ENCODE assay signal across 13 cellular contexts in genomic region chr7:121286742-121287699, GRCh38. TPM values are rescaled to one million over a fixed set of nuclear protein-coding genes. Genes with fewer than 3 reads are reported as not detected.
A peak's percentile ranks its signal among the peaks of the same experiment; 100 is the strongest.
DNase-seq lines count a peak whose midpoint lies in the region; ATAC-seq and TF ChIP-seq lines count a peak whose summit lies in the region.
"Had no signal": no experiment of that assay in that cellular context is flagged by ENCODE, and none has a peak within 500 bp of the region (broad histone marks: within the 10 kb centered on the region; RNA-seq: fewer than 3 reads in every experiment).

No MANE protein-coding gene starts in this region.

- H3K27ac ChIP-seq in HCT116 (ENCODE audit: low read depth, low read length) = peak overlapping the region; percentile 36; the same call in 1 of the 2 replicates

- H3K4me2 ChIP-seq in HCT116 (ENCODE audit: low read length) = peak overlapping the region; percentile 40

- H3K9ac ChIP-seq in HCT116 (ENCODE audit: low read length) = no peak overlapping the region

- ATAC-seq in HCT116 (peak; percentile 57), T-helper 17 cell (peak; percentile 20), WTC11 (no peak)
- ATAC-seq: natural killer cell treated with Interleukin-12 subunit alpha and Interleukin-12 subunit beta and Interleukin-15 and Interleukin-18, amount 100 ng/mL, for 72 hours had no signal

- H3K9me3 Mint-ChIP-seq in activated CD4-positive, alpha-beta memory T cell treated with anti-CD3 and anti-CD28 coated beads for 36 hours = peaks cover 26% of the 10 kb centered on the region
- peaks cover 43% of the 10 kb centered on the region for H3K9me3 Mint-ChIP-seq in WTC11

- H4K20me1 ChIP-seq in HCT116 (ENCODE audit: insufficient read depth) = no peaks in the 10 kb centered on the region

- no peaks in the 10 kb centered on the region for H3K9me2 ChIP-seq in HCT116 (ENCODE audit: insufficient read depth)

- CTCF ChIA-PET in HCT116 (lab: Charles Lee) (no interaction called here), WTC11 (lab: Charles Lee) (no interaction called here)
- CTCF ChIA-PET in activated CD4-positive, alpha-beta memory T cell treated with anti-CD3 and anti-CD28 coated beads for 36 hours (lab: Charles Lee) = no interaction called here

- TF ChIP-seq POLR2A in HCT116 (IDR thresholded peaks at IDR 0.05; ENCODE audit: borderline replicate concordance, extremely low read depth, insufficient read depth, insufficient read length) = no peak

- intact Hi-C loops in HCT116 (cut with micrococcal nuclease) = no loop called here
- intact Hi-C loops in activated CD4-positive, alpha-beta memory T cell treated with anti-CD3 and anti-CD28 coated beads for 36 hours (cut with micrococcal nuclease) = loop anchor here (1.0 kb wide), 1 partner anchor 9 kb away; no protein-coding TSS in a partner anchor

- H3K27me3 Mint-ChIP-seq in T-helper 17 cell = no peaks in the 10 kb centered on the region
- H3K27me3 Mint-ChIP-seq in activated CD4-positive, alpha-beta memory T cell treated with anti-CD3 and anti-CD28 coated beads for 36 hours = peaks cover 9% of the 10 kb centered on the region
- H3K27me3 Mint-ChIP-seq in WTC11 (ENCODE audit: low read depth) = peaks cover 5% of the 10 kb centered on the region
- H3K27me3 Mint-ChIP-seq: CD4-positive, alpha-beta memory T cell had no signal

- H3K27me3 ChIP-seq in HCT116 (ENCODE audit: insufficient read depth, low read length) = no peaks in the 10 kb centered on the region

- H3K9me3 ChIP-seq in HCT116 (ENCODE audit: control insufficient read depth in 1 of 2, insufficient read depth in 1 of 2, low read depth in 1 of 2, low read length in 2 of 2) (peaks cover 3 to 10% of the 10 kb centered on the region in 2 experiments; a peak in 1 of 4 replicates), T-helper 17 cell (ENCODE audit: control insufficient read depth, low read length, poor library complexity, severe bottlenecking) (no peaks in the 10 kb centered on the region)

- no peak overlapping the region for H3K4me3 Mint-ChIP-seq in T-helper 17 cell
- no peak overlapping the region for H3K4me3 Mint-ChIP-seq in activated CD4-positive, alpha-beta memory T cell treated with anti-CD3 and anti-CD28 coated beads for 36 hours
- no peak overlapping the region for H3K4me3 Mint-ChIP-seq in WTC11
- H3K4me3 Mint-ChIP-seq: CD4-positive, alpha-beta memory T cell; natural killer cell treated with Interleukin-12 subunit alpha and Interleukin-12 subunit beta and Interleukin-15 and Interleukin-18, amount 100 ng/mL, for 72 hours had no signal

- no peak for TF ChIP-seq RAD21 in HCT116 (IDR thresholded peaks at IDR 0.05; ENCODE audit: low read depth)

- peaks cover 20 to 43% of the 10 kb centered on the region in 2 experiments for H3K4me1 ChIP-seq in HCT116 (ENCODE audit: control insufficient read depth in 1 of 2, insufficient read depth in 2 of 2, low read length in 2 of 2)

- H3K4me1 Mint-ChIP-seq in T-helper 17 cell (no peaks in the 10 kb centered on the region), WTC11 (no peaks in the 10 kb centered on the region)
- peaks cover 6% of the 10 kb centered on the region for H3K4me1 Mint-ChIP-seq in activated CD4-positive, alpha-beta memory T cell treated with anti-CD3 and anti-CD28 coated beads for 36 hours (ENCODE audit: low read depth)
- H3K4me1 Mint-ChIP-seq: CD4-positive, alpha-beta memory T cell had no signal

- no peaks in the 10 kb centered on the region for H3K79me2 ChIP-seq in HCT116 (ENCODE audit: insufficient read depth, low read length)

- in situ Hi-C loops in Caki2 (cut with HindIII; ENCODE audit: low pct_unique_long_range_greater_than_20kb, low sequenced_read_pairs) = no loop called here

- BruUV-seq in HCT116 (replicated peaks; lab: Mats Ljungman, UMichigan) = no TSS peak

- no peak overlapping the region for H2AFZ ChIP-seq in HCT116 (ENCODE audit: low read depth, low read length, poor library complexity, severe bottlenecking)

- RAD21 ChIA-PET in HCT116 (lab: Charles Lee; ENCODE audit: low non-redundant PET in 1 of 2, low total read pairs in 2 of 2, uncharacterized antibody in 2 of 2, unreplicated experiment in 2 of 2) = no interaction called here

- no peak for TF ChIP-seq CTCF in HCT116 (IDR thresholded peaks at IDR 0.05 in 2 of 3, conservative IDR thresholded peaks at IDR 0.05 in 1 of 3; ENCODE audit: borderline replicate concordance in 1 of 3, insufficient read depth in 1 of 3, low read depth in 2 of 3, low read length in 2 of 3)
- no peak for TF ChIP-seq CTCF in WTC11 (IDR thresholded peaks at IDR 0.05)

- POLR2A ChIA-PET in HCT116 (lab: Charles Lee) (no interaction called here), WTC11 (lab: Charles Lee) (no interaction called here)
- POLR2A ChIA-PET in activated CD4-positive, alpha-beta memory T cell treated with anti-CD3 and anti-CD28 coated beads for 36 hours (lab: Charles Lee) = no interaction called here

- H3K27ac Mint-ChIP-seq in T-helper 17 cell (no peak overlapping the region), WTC11 (no peak overlapping the region)
- H3K27ac Mint-ChIP-seq in activated CD4-positive, alpha-beta memory T cell treated with anti-CD3 and anti-CD28 coated beads for 36 hours = no peak overlapping the region
- H3K27ac Mint-ChIP-seq: CD4-positive, alpha-beta memory T cell; natural killer cell treated with Interleukin-12 subunit alpha and Interleukin-12 subunit beta and Interleukin-15 and Interleukin-18, amount 100 ng/mL, for 72 hours had no signal

- no peaks in the 10 kb centered on the region for H3K36me3 Mint-ChIP-seq in T-helper 17 cell (ENCODE audit: low read depth)
- H3K36me3 Mint-ChIP-seq in activated CD4-positive, alpha-beta memory T cell treated with anti-CD3 and anti-CD28 coated beads for 36 hours = peaks cover 2% of the 10 kb centered on the region
- H3K36me3 Mint-ChIP-seq in WTC11 = peaks cover 27% of the 10 kb centered on the region
- H3K36me3 Mint-ChIP-seq: CD4-positive, alpha-beta memory T cell had no signal

- peaks cover 0 to 32% of the 10 kb centered on the region in 2 experiments; a peak in 2 of 4 replicates for H3K36me3 ChIP-seq in HCT116 (ENCODE audit: control insufficient read depth in 1 of 2, insufficient read depth in 2 of 2, low read length in 2 of 2)

- DNase-seq in Caki2 (ENCODE audit: low read depth) (peak; percentile 8), HCT116 (ENCODE audit: low read depth, low spot score) (no peak), T-helper 17 cell (no peak), kidney glomerular epithelial cell (lab: John Stamatoyannopoulos, UW) (peak; percentile 22), NCI-H69 (lab: John Stamatoyannopoulos, UW) (no peak), WTC11 (ENCODE audit: low spot score) (no peak)
- no peak for DNase-seq in activated CD4-positive, alpha-beta memory T cell treated with anti-CD3 and anti-CD28 coated beads for 36 hours
- DNase-seq: activated gamma-delta T cell; caudate nucleus; CD4-positive, alpha-beta memory T cell; head of caudate nucleus; NCI-H1930 had no signal

- no peak overlapping the region for H3K4me3 ChIP-seq in HCT116 (replicated peaks in 1 of 2; ENCODE audit: low read depth in 1 of 2, low read length in 2 of 2)

TF ChIP-seq in HCT116, 20 proteins besides CTCF, POLR2A, EP300 and RAD21 (continues in another document):
- no peak for TF ChIP-seq EZH2phosphoT487 (IDR thresholded peaks at IDR 0.05; ENCODE audit: borderline replicate concordance)
- peak; percentile 42 for TF ChIP-seq SP1 (IDR thresholded peaks at IDR 0.05; ENCODE audit: low read depth)
- TF ChIP-seq TCF7L2 (IDR thresholded peaks at IDR 0.05; ENCODE audit: borderline replicate concordance, extremely low read depth, insufficient read depth, insufficient read length) = no peak
- peak; percentile 67; the same call in 1 of the 2 replicates for TF ChIP-seq CBX3 (IDR thresholded peaks at IDR 0.05; ENCODE audit: low read depth)
- no peak for TF ChIP-seq MAX (IDR thresholded peaks at IDR 0.05)
- TF ChIP-seq SIN3A (IDR thresholded peaks at IDR 0.05; ENCODE audit: low read depth) = no peak
- TF ChIP-seq YY1 (IDR thresholded peaks at IDR 0.05; ENCODE audit: extremely low read depth, insufficient replicate concordance, low read depth, low read length) = no peak
- peak; percentile 63 for TF ChIP-seq FOSL1 (IDR thresholded peaks at IDR 0.05; ENCODE audit: low read depth)
- TF ChIP-seq EZH2 (IDR thresholded peaks at IDR 0.05) = no peak

TF ChIP-seq in WTC11, 78 proteins besides CTCF, POLR2A, EP300 and RAD21 (continues in another document):
- no peak for TF ChIP-seq ZNF423 (CRISPR knock-in tag; IDR thresholded peaks at IDR 0.05)
- no peak for TF ChIP-seq NFYB (CRISPR knock-in tag; conservative IDR thresholded peaks at IDR 0.05; ENCODE audit: low read depth)
- TF ChIP-seq ELF4 (CRISPR knock-in tag; IDR thresholded peaks at IDR 0.05; ENCODE audit: low read depth) = no peak
- TF ChIP-seq E2F1 (CRISPR knock-in tag; IDR thresholded peaks at IDR 0.05) = no peak

RNA-seq across cellular contexts. Expression of gene WNT16, which starts 41.8 kb away (rescaled TPM):
- not detected in 2 replicates for total RNA-seq in Caki2 (2014; rRNA removed; shearing (Covaris generic); ENCODE audit: low replicate concordance)
- total RNA-seq in HCT116 (2021; ENCODE audit: unreplicated experiment) (152 TPM), T-helper 17 cell (not detected), WTC11 (2021) (0.21 to 0.53 TPM (median 0.33 TPM) in 3 replicates)
- polyA plus RNA-seq in HCT116 (2012) = 89.8 and 100 TPM in 2 replicates
- not detected for total RNA-seq in activated CD4-positive, alpha-beta memory T cell treated with anti-CD3 and anti-CD28 coated beads for 36 hours
- total RNA-seq: CD4-positive, alpha-beta memory T cell; natural killer cell treated with Interleukin-12 subunit alpha and Interleukin-12 subunit beta and Interleukin-15 and Interleukin-18, amount 100 ng/mL, for 72 hours had no signal
- polyA plus RNA-seq: CD4-positive, alpha-beta memory T cell had no signal

Comparison
In these comparisons a context has a peak if more than half of its experiments do, and no peak if none do; other contexts are left out.
1. DNase-seq: peak in Caki2 (single experiment) and kidney glomerular epithelial cell (single experiment); none in HCT116 (single experiment), T-helper 17 cell (0 of 3), activated CD4-positive, alpha-beta memory T cell treated with anti-CD3 and anti-CD28 coated beads for 36 hours (single experiment), NCI-H69 (single experiment) and WTC11 (single experiment).
2. RNA of gene WNT16, which starts 41.8 kb away (total RNA-seq): 152 TPM in HCT116 (single experiment); 0.21 to 0.53 TPM in WTC11, not detected in activated CD4-positive, alpha-beta memory T cell treated with anti-CD3 and anti-CD28 coated beads for 36 hours, not detected in Caki2 and not detected in T-helper 17 cell; every median in the first group is over 100 times any median in the second.